Comparison of ENCODE assay signal across 8 cellular contexts in the genomic region with DNA sequence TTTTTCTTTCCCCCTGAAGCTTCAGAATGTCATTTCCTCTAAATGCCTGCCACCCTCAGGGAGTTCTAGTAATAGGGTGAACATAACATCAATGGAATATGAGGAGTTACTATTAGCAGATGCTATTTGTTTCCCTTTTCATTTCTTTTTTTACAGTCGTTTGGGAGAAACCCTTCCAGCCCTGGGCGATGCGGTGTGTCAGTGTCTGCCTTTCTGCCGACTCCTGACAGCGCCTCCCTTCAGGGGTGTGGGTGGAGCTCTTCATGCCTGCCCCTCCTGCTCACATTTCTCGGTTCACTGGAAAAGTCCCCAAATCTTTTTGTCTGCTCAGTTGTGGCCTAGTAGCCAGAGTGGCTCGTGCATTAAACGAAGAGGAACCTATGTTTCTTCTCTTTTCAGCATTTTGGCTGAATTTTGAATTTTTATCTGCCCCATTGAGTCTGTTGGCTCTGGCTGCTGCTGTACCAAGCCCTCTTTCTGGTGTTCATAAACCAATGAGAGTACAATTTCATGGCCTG.
DNase-seq lines count a peak whose midpoint lies in the region; ATAC-seq lines count a peak whose summit lies in the region.

No MANE protein-coding gene starts in this region.

- H3K79me2 ChIP-seq in trophoblast cell (ENCODE audit: control insufficient read depth, insufficient read depth, low read length, poor library complexity) = no peaks in the 10 kb centered on the region

- H2BK5ac ChIP-seq in trophoblast cell (ENCODE audit: low read depth, low read length, poor library complexity) = no peak overlapping the region

- H3K18ac ChIP-seq in trophoblast cell (ENCODE audit: low read length) = no peak overlapping the region

- H3K9ac ChIP-seq in trophoblast cell (ENCODE audit: low read length) = no peak overlapping the region

- H3K4me2 ChIP-seq in trophoblast cell (ENCODE audit: low read length) = peak overlapping the region; percentile 26

- peaks cover 2% of the 10 kb centered on the region for H3K36me3 Mint-ChIP-seq in activated CD4-positive, alpha-beta T cell treated with anti-CD3 and anti-CD28 coated beads, Interleukin-2, amount 10 ng/mL, durations not matched to agents 24 days and 14 days (ENCODE audit: low read depth)

- intact Hi-C loops in activated CD4-positive, alpha-beta T cell treated with anti-CD3 and anti-CD28 coated beads, Interleukin-2, amount 10 ng/mL, durations not matched to agents 24 days and 14 days (cut with micrococcal nuclease) = loop anchor here (10.0 kb wide), 2 partner anchors 308 to 582 kb away; a partner anchor contains a TSS

- H3K9me3 ChIP-seq in trophoblast cell (ENCODE audit: insufficient read depth, low read depth, low read length) = no peaks in the 10 kb centered on the region

- no peak overlapping the region for H3K4ac ChIP-seq in trophoblast cell (ENCODE audit: low read depth, low read length)

- peak overlapping the region; percentile 78 for H3K4me3 Mint-ChIP-seq in activated CD4-positive, alpha-beta T cell treated with anti-CD3 and anti-CD28 coated beads, Interleukin-2, amount 10 ng/mL, durations not matched to agents 24 days and 14 days

- no peak overlapping the region for H4K91ac ChIP-seq in trophoblast cell (ENCODE audit: low read depth, low read length)

- no peak overlapping the region for H2BK120ac ChIP-seq in trophoblast cell (ENCODE audit: insufficient read depth, low read length, poor library complexity)

- H3K27me3 ChIP-seq in trophoblast cell (ENCODE audit: insufficient read depth, low read length) = no peaks in the 10 kb centered on the region

- peak; percentile 74 for ATAC-seq in HG03159 (IDR thresholded peaks at IDR 0.05; ENCODE audit: unreplicated experiment)

- no peak overlapping the region for H3K14ac ChIP-seq in trophoblast cell (ENCODE audit: low read length)

- no peaks in the 10 kb centered on the region for H3K27me3 Mint-ChIP-seq in activated CD4-positive, alpha-beta T cell treated with anti-CD3 and anti-CD28 coated beads, Interleukin-2, amount 10 ng/mL, durations not matched to agents 24 days and 14 days

- H3K27ac ChIP-seq in trophoblast cell (ENCODE audit: low read depth, low read length) = peak overlapping the region; percentile 20

- H2AFZ ChIP-seq in trophoblast cell (ENCODE audit: insufficient read depth, low read length, poor library complexity) = peak overlapping the region; percentile 10

- DNase-seq in C1 segment of cervical spinal cord (lab: John Stamatoyannopoulos, UW) = peak in 11 of 14 donors; percentile 16 to 61 (median 46)
- peak; percentile 42 for DNase-seq in GM19240 (ENCODE audit: insufficient read length, low spot score)
- DNase-seq in activated CD4-positive, alpha-beta T cell treated with anti-CD3 and anti-CD28 coated beads, Interleukin-2, amount 10 ng/mL, durations not matched to agents 24 days and 14 days = peak; percentile 81
- DNase-seq in glomerular visceral epithelial cell (ENCODE audit: extremely low spot score) = peak; percentile 69
- DNase-seq in trophoblast cell = peak; percentile 45 to 46
- no peak for DNase-seq in NCI-H2107 (lab: John Stamatoyannopoulos, UW)
- DNase-seq in cortex of kidney (lab: John Stamatoyannopoulos, UW) = no peak

- no peaks in the 10 kb centered on the region for H3K36me3 ChIP-seq in trophoblast cell (ENCODE audit: control insufficient read depth in 1 of 2, insufficient read depth in 2 of 2, low read length in 2 of 2)

- no peak overlapping the region for H3K23ac ChIP-seq in trophoblast cell (ENCODE audit: low read length)

- WGBS in trophoblast cell (ENCODE audit: extremely low coverage, insufficient coverage, insufficient read length) = no CpG with 5 or more reads among the region's 8 CpGs

- H4K8ac ChIP-seq in trophoblast cell (ENCODE audit: low read depth, low read length) = no peak overlapping the region

- H2BK12ac ChIP-seq in trophoblast cell (ENCODE audit: low read length) = no peak overlapping the region

- H3K79me1 ChIP-seq in trophoblast cell (ENCODE audit: low read length) = peaks cover 12% of the 10 kb centered on the region

- H3K4me3 ChIP-seq in trophoblast cell (ENCODE audit: low read depth, low read length) = no peak overlapping the region

- H2AK5ac ChIP-seq in trophoblast cell (ENCODE audit: low read length) = no peak overlapping the region

- no peaks in the 10 kb centered on the region for H3K9me3 Mint-ChIP-seq in activated CD4-positive, alpha-beta T cell treated with anti-CD3 and anti-CD28 coated beads, Interleukin-2, amount 10 ng/mL, durations not matched to agents 24 days and 14 days

- H3K4me1 Mint-ChIP-seq in activated CD4-positive, alpha-beta T cell treated with anti-CD3 and anti-CD28 coated beads, Interleukin-2, amount 10 ng/mL, durations not matched to agents 24 days and 14 days = peaks cover 54% of the 10 kb centered on the region

- H3K4me1 ChIP-seq in trophoblast cell (ENCODE audit: control insufficient read depth in 1 of 2, insufficient read depth in 2 of 2, low read length in 2 of 2) = peaks cover 14 to 27% of the 10 kb centered on the region in 2 experiments

- no peak overlapping the region for H4K12ac ChIP-seq in trophoblast cell (ENCODE audit: low read depth, low read length)

- peak overlapping the region; percentile 91 for H3K27ac Mint-ChIP-seq in activated CD4-positive, alpha-beta T cell treated with anti-CD3 and anti-CD28 coated beads, Interleukin-2, amount 10 ng/mL, durations not matched to agents 24 days and 14 days

Comparison
In these comparisons a context has a peak if more than half of its experiments do, and no peak if none do; other contexts are left out.
1. DNase-seq: peak in C1 segment of cervical spinal cord (11 of 14), GM19240 (single experiment), activated CD4-positive, alpha-beta T cell treated with anti-CD3 and anti-CD28 coated beads, Interleukin-2, amount 10 ng/mL, durations not matched to agents 24 days and 14 days (single experiment), glomerular visceral epithelial cell (single experiment) and trophoblast cell (2 of 2); none in NCI-H2107 (single experiment) and cortex of kidney (single experiment).